In the genomic region with DNA sequence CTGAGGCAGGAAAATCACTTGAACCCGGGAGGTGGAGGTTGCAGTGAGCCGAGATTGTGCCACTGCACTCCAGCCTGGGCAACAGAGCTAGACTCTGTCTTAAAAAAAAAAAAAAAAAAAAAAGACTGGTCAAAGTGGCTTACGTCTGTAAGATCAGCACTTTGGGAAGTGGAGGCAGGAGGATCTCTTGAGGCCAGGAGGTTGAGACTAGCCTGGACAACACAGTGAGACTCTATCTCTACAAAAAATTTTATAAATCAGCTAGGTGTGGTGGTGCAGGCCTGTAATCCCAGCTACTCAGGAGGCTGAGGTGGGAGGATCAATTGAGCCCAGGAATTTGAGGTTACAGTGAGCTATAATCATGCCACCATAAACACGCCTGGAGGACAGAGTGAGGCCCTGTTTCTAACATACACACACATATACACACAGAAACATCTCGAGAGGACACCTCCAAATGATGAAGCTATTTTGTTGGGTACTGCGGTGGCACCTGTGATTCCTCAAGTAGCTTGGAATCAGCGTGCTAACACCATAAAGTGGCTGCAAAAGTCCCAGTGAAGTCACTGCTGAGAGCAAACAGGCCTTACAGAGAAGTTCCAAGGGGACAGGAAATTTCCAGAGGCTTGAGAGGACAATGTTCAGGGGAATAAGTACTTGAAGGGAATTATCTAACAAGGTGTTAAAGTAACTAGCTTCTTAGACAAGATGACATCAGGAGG, we compare ENCODE assay signal across 9 cellular contexts. TPM values are rescaled to one million over a fixed set of nuclear protein-coding genes. Genes with fewer than 3 reads are reported as not detected.
DNase-seq lines count a peak whose midpoint lies in the region; ATAC-seq, FAIRE-seq and TF ChIP-seq lines count a peak whose summit lies in the region.
"Had no signal": no experiment of that assay in that cellular context is flagged by ENCODE, and none has a peak within 500 bp of the region (broad histone marks: within the 10 kb centered on the region; RNA-seq: fewer than 3 reads in every experiment).

No MANE protein-coding gene starts in this region.

- H2BK5ac ChIP-seq in mesendoderm (ENCODE audit: low read length) = no peak overlapping the region

- H3K4me2 ChIP-seq in GM12878 (ENCODE audit: control insufficient read depth, insufficient read depth) = peak overlapping the region; percentile 88
- H3K4me2 ChIP-seq in mesendoderm (ENCODE audit: low read length) = peak overlapping the region; percentile 13

- H2BK120ac ChIP-seq in mesendoderm (ENCODE audit: low read depth, low read length) = no peak overlapping the region

- no peaks in the 10 kb centered on the region for H4K20me1 ChIP-seq in GM12878 (ENCODE audit: control insufficient read depth, insufficient read depth)

- BruUV-seq in GM12878 (replicated peaks; lab: Mats Ljungman, UMichigan) = TSS peak; percentile 67

- CTCF ChIA-PET in GM12878 (lab: Yijun Ruan, JAX) = interaction anchor here (0.6 to 2.4 kb wide), 10 partner anchors 10 to 132 kb away, joined by 3 to 15 read pairs (median 5); no protein-coding TSS in a partner anchor

- no peak overlapping the region for H3K23ac ChIP-seq in mesendoderm (ENCODE audit: low read length)

- POLR2A ChIA-PET in GM12878 (lab: Charles Lee) = interaction anchor here (0.5 to 1.9 kb wide), 16 partner anchors 8 to 524 kb away, joined by 3 to 7 read pairs (median 4); no protein-coding TSS in a partner anchor

- H3K9me3 ChIP-seq in right atrium auricular region (no peaks in the 10 kb centered on the region), GM12878 (replicated peaks; ENCODE audit: control insufficient read depth, insufficient read depth, low read length) (peaks cover 3% of the 10 kb centered on the region; the same call in 1 of the 3 replicates)

- H3K18ac ChIP-seq in mesendoderm (ENCODE audit: low read length) = no peak overlapping the region

- H3K27me3 ChIP-seq in right atrium auricular region = no peaks in the 10 kb centered on the region
- H3K27me3 ChIP-seq in GM12878 (replicated peaks in 1 of 2; ENCODE audit: control insufficient read depth in 2 of 2, insufficient read depth in 2 of 2, low read length in 1 of 2) = no peaks in the 10 kb centered on the region
- H3K27me3 ChIP-seq in mesendoderm (ENCODE audit: insufficient read depth, low read length, poor library complexity) = no peaks in the 10 kb centered on the region

- no peak overlapping the region for H2AK5ac ChIP-seq in mesendoderm (ENCODE audit: low read length)

- in situ Hi-C loops in GM12878 (cut with MboI) (no loop called here), G401 (cut with HindIII; ENCODE audit: low sequenced_read_pairs) (no loop called here)

- H3K27ac ChIP-seq in right atrium auricular region = peak overlapping the region; percentile 95
- H3K27ac ChIP-seq in GM12878 (ENCODE audit: control insufficient read depth, insufficient read depth) = peak overlapping the region; percentile 98
- H3K27ac ChIP-seq in mesendoderm (ENCODE audit: low read depth, low read length) = no peak overlapping the region

- RAD21 ChIA-PET in GM12878 (lab: Charles Lee; ENCODE audit: unreplicated experiment) = interaction anchor here (0.7 to 1.6 kb wide), 7 partner anchors 19 to 778 kb away, joined by 3 to 7 read pairs (median 4); no protein-coding TSS in a partner anchor

- no peak for TF ChIP-seq CTCF in right atrium auricular region (IDR thresholded peaks at IDR 0.05)
- no peak for TF ChIP-seq CTCF in GM12878 (IDR thresholded peaks at IDR 0.05 in 2 of 3, conservative IDR thresholded peaks at IDR 0.05 in 1 of 3; ENCODE audit: control insufficient read depth in 2 of 3, extremely low read depth in 1 of 3, insufficient read depth in 1 of 3, low read depth in 3 of 3, low read length in 3 of 3)

- no peak for DNase-seq in right atrium auricular region (ENCODE audit: low spot score)
- no peak for DNase-seq in Right ventricle myocardium superior
- DNase-seq in GM12878 (ENCODE audit: low read depth, low spot score) = no peak
- peak; percentile 24 for DNase-seq in mesendoderm
- no peak for DNase-seq in G401 (ENCODE audit: low spot score)
- DNase-seq: NCI-H524 treated with DMSO at 0.1 percent for 48 hours had no signal

- no peak for TF ChIP-seq EP300 in GM12878 (IDR thresholded peaks at IDR 0.05; ENCODE audit: borderline replicate concordance in 1 of 2, control insufficient read depth in 1 of 2, low read depth in 2 of 2, low read length in 2 of 2)

- H3K79me2 ChIP-seq in GM12878 (ENCODE audit: control insufficient read depth, insufficient read depth, low read length) (peaks cover 53% of the 10 kb centered on the region), mesendoderm (ENCODE audit: control insufficient read depth, insufficient read depth, low read length) (peaks cover 38% of the 10 kb centered on the region)

- H2BK15ac ChIP-seq in mesendoderm (replicated peaks; ENCODE audit: low read depth) = no peak overlapping the region

- no peak for ATAC-seq in Right ventricle myocardium superior (ENCODE audit: poor library complexity)
- ATAC-seq in GM12878 = no peak
- ATAC-seq in HG03045 (IDR thresholded peaks at IDR 0.05; ENCODE audit: unreplicated experiment) = no peak
- ATAC-seq in GM19351 (IDR thresholded peaks at IDR 0.05; ENCODE audit: unreplicated experiment) = no peak
- ATAC-seq in GM21619 (IDR thresholded peaks at IDR 0.05; ENCODE audit: unreplicated experiment) = no peak

- peaks cover 10% of the 10 kb centered on the region for H3K36me3 ChIP-seq in right atrium auricular region
- H3K36me3 ChIP-seq in GM12878 (ENCODE audit: control insufficient read depth in 2 of 2, insufficient read depth in 2 of 2, low read length in 1 of 2) = peaks cover 0 to 5% of the 10 kb centered on the region in 2 experiments; a peak in 1 of 4 replicates
- no peaks in the 10 kb centered on the region for H3K36me3 ChIP-seq in mesendoderm (ENCODE audit: control insufficient read depth, insufficient read depth, low read length)

- peak overlapping the region; percentile 97 for H3K9ac ChIP-seq in GM12878 (ENCODE audit: control insufficient read depth, insufficient read depth, low read length)
- H3K9ac ChIP-seq in mesendoderm (ENCODE audit: low read length) = peak overlapping the region; percentile 97

- FAIRE-seq in GM12878 (lab: Jason Lieb, UNC) = no peak

- SMC1A ChIA-PET in GM12878 (lab: Charles Lee; ENCODE audit: uncharacterized antibody, unreplicated experiment) = interaction anchor here (0.7 to 2.2 kb wide), 13 partner anchors 8 to 159 kb away, joined by 3 to 15 read pairs (median 5); no protein-coding TSS in a partner anchor

- H2AFZ ChIP-seq in GM12878 (ENCODE audit: control insufficient read depth, low read depth, low read length) = no peak overlapping the region

- no peak for TF ChIP-seq RAD21 in GM12878 (IDR thresholded peaks at IDR 0.05; ENCODE audit: insufficient read depth, low read depth, low read length)

- peak overlapping the region; percentile 77 to 92 for H3K4me3 ChIP-seq in right atrium auricular region
- H3K4me3 ChIP-seq in GM12878 = peak overlapping the region; percentile 68
- no peak overlapping the region for H3K4me3 ChIP-seq in mesendoderm (ENCODE audit: low read length)

- 17% methylated on average over 7 of the region's 7 CpGs for WGBS in GM12878 (ENCODE audit: insufficient coverage, insufficient replicate concordance, low lambda C conversion rate, missing lambda C conversion rate)
- WGBS in mesendoderm (ENCODE audit: extremely low coverage, insufficient coverage, low lambda C conversion rate) = no CpG with 5 or more reads among the region's 7 CpGs

- no peak for TF ChIP-seq POLR2A in GM12878 (IDR thresholded peaks at IDR 0.05; ENCODE audit: low read depth, low read length)

- no peak overlapping the region for H3K4ac ChIP-seq in mesendoderm (ENCODE audit: low read depth, low read length)

- intact Hi-C loops in Right ventricle myocardium superior (cut with DNase I) = loop anchor here (5.0 kb wide), 1 partner anchor 130 kb away; no protein-coding TSS in a partner anchor
- intact Hi-C loops in GM12878 (cut with micrococcal nuclease; ENCODE audit: unreplicated experiment) = loop anchor here (5.0 kb wide), 1 partner anchor 115 kb away; the partner anchor contains the start of gene GNB1

- no peak overlapping the region for H4K5ac ChIP-seq in mesendoderm (ENCODE audit: low read length)

- H3K4me1 ChIP-seq in right atrium auricular region = peaks cover 0 to 65% of the 10 kb centered on the region in 2 donors
- peaks cover 39% of the 10 kb centered on the region for H3K4me1 ChIP-seq in GM12878 (ENCODE audit: control insufficient read depth, insufficient read depth, low read length)
- no peaks in the 10 kb centered on the region for H3K4me1 ChIP-seq in mesendoderm (ENCODE audit: control insufficient read depth, low read depth, low read length)

- H3K56ac ChIP-seq in mesendoderm (ENCODE audit: low read length) = peak overlapping the region; percentile 100

- H3K79me1 ChIP-seq in mesendoderm (ENCODE audit: low read length) = peaks cover 8% of the 10 kb centered on the region

- no peak overlapping the region for H4K8ac ChIP-seq in mesendoderm (ENCODE audit: low read depth, low read length)

RNA-seq across cellular contexts. Expression of gene NADK, which starts 1.4 kb away (rescaled TPM):
- total RNA-seq in right atrium auricular region (10 to 100 TPM; 26.5 to 51.5 TPM), Right ventricle myocardium superior (23.0 TPM), GM12878 (2014; rRNA removed) (46.5 and 49.1 TPM in 2 replicates), GM12878 (2014; rRNA removed; fragmentation: Illumina TruSeq; extraction: Trizol) (27.0 and 30.2 TPM in 2 replicates), GM12878 (2021) (78.7 and 93.2 TPM in 2 replicates)
- total RNA-seq in GM12878 (2013; cell fraction: nucleolus; rRNA removed) = 113 and 124 TPM in 2 replicates
- polyA plus RNA-seq in GM12878 (2011; ENCODE audit: low read depth) = 36.7 TPM
- polyA plus RNA-seq in GM12878 (2011; rRNA removed) (48.7 and 62.6 TPM in 2 replicates), GM12878 (2014; fragmentation: Illumina TruSeq; extraction: Trizol) (10.6 and 32.9 TPM in 2 replicates), GM12878 (2014; fragmentation: Nextera tagmentation; extraction: Ambion mirVana) (1 to 10 TPM; 1.1 to 3.6 TPM), GM12878 (2014; rRNA removed) (70.8 and 75.2 TPM in 2 replicates), GM12878 (2016; fragmentation: Nextera tagmentation; extraction: Ambion mirVana) (10 to 100 TPM; 44.6 to 60.6 TPM)
- 72.7 and 78.2 TPM in 2 replicates for polyA plus RNA-seq in GM12878 (2011; cell fraction: cytosol; rRNA removed)
- polyA plus RNA-seq in GM12878 (2011; cell fraction: nucleus; rRNA removed) = 242 and 315 TPM in 2 replicates
- polyA plus RNA-seq in GM12878 (2012) = 42.3 and 46.1 TPM in 2 replicates
- polyA minus RNA-seq in GM12878 (2011; rRNA and poly(A)+ RNA removed) = 21.1 and 51.6 TPM in 2 replicates
- 29.9 and 30.3 TPM in 2 replicates for polyA minus RNA-seq in GM12878 (2011; cell fraction: cytosol; rRNA and poly(A)+ RNA removed)
- 39.2 and 54.4 TPM in 2 replicates for polyA minus RNA-seq in GM12878 (2011; cell fraction: nucleus; rRNA and poly(A)+ RNA removed)
- 30.6 TPM for polyA plus RNA-seq in mesendoderm (2013, experiment 1 of 2)
- 32.5 TPM for polyA plus RNA-seq in mesendoderm (2013, experiment 2 of 2)
- 55.0 and 74.4 TPM in 2 replicates for total RNA-seq in G401 (2014; rRNA removed; shearing (Covaris generic))

RNA-seq across cellular contexts. Expression of gene CDK11A, which starts 52.7 kb away (rescaled TPM):
- total RNA-seq in right atrium auricular region (1 to 10 TPM; 4.3 to 8.2 TPM), Right ventricle myocardium superior (17.3 TPM), GM12878 (2014; rRNA removed) (19.3 and 29.4 TPM in 2 replicates), GM12878 (2014; rRNA removed; fragmentation: Illumina TruSeq; extraction: Trizol) (20.1 and 22.0 TPM in 2 replicates), GM12878 (2021) (37.0 and 46.0 TPM in 2 replicates)
- total RNA-seq in GM12878 (2013; cell fraction: nucleolus; rRNA removed) = 45.6 and 46.9 TPM in 2 replicates
- polyA plus RNA-seq in GM12878 (2011; ENCODE audit: low read depth) = 32.2 TPM
- polyA plus RNA-seq in GM12878 (2011; rRNA removed) (3.6 and 7.4 TPM in 2 replicates), GM12878 (2014; fragmentation: Illumina TruSeq; extraction: Trizol) (20.1 and 30.0 TPM in 2 replicates), GM12878 (2014; fragmentation: Nextera tagmentation; extraction: Ambion mirVana) (1 to 10 TPM; 5.1 to 9.0 TPM), GM12878 (2014; rRNA removed) (37.4 and 52.0 TPM in 2 replicates), GM12878 (2016; fragmentation: Nextera tagmentation; extraction: Ambion mirVana) (10 to 100 TPM; 24.0 to 27.8 TPM)
- polyA plus RNA-seq in GM12878 (2011; cell fraction: cytosol; rRNA removed) = 10.7 and 16.9 TPM in 2 replicates
- polyA plus RNA-seq in GM12878 (2011; cell fraction: nucleus; rRNA removed) = 166 and 242 TPM in 2 replicates
- polyA plus RNA-seq in GM12878 (2012) = 30.6 and 44.2 TPM in 2 replicates
- polyA minus RNA-seq in GM12878 (2011; rRNA and poly(A)+ RNA removed) = 9.1 and 11.0 TPM in 2 replicates
- 69.0 and 71.3 TPM in 2 replicates for polyA minus RNA-seq in GM12878 (2011; cell fraction: cytosol; rRNA and poly(A)+ RNA removed)
- 23.5 and 39.3 TPM in 2 replicates for polyA minus RNA-seq in GM12878 (2011; cell fraction: nucleus; rRNA and poly(A)+ RNA removed)
- 23.7 TPM for polyA plus RNA-seq in mesendoderm (2013, experiment 1 of 2)
- polyA plus RNA-seq in mesendoderm (2013, experiment 2 of 2) = 25.4 TPM
- 8.6 and 11.7 TPM in 2 replicates for total RNA-seq in G401 (2014; rRNA removed; shearing (Covaris generic))
